1 cellular context compared by ENCODE assay signal in genomic region chr17:48068491-48068961, GRCh38.
TF ChIP-seq lines count a peak whose summit lies in the region.

No MANE protein-coding gene starts in this region.

TF ChIP-seq in HepG2, 621 proteins besides CTCF, POLR2A, EP300 and RAD21 (continues in another document):
- TF ChIP-seq HNF4G (IDR thresholded peaks at IDR 0.05; ENCODE audit: borderline replicate concordance, low read depth, low read length), result 0 out of 2 replicates have a peak, but pooled peaks have one; percentile 9
- no peak for TF ChIP-seq HNF4G (CRISPR knock-in tag; IDR thresholded peaks at IDR 0.05; ENCODE audit: borderline replicate concordance, low read depth)
- TF ChIP-seq ATF6 (CRISPR knock-in tag; conservative IDR thresholded peaks at IDR 0.05), result no peak
- no peak for TF ChIP-seq FOXA1 (IDR thresholded peaks at IDR 0.05)
- TF ChIP-seq FOXA1 (CRISPR knock-in tag; IDR thresholded peaks at IDR 0.05), result no peak
- TF ChIP-seq TCF7 (IDR thresholded peaks at IDR 0.05; ENCODE audit: low read depth), result no peak
- no peak for TF ChIP-seq GRHL1 (CRISPR knock-in tag; conservative IDR thresholded peaks at IDR 0.05)
- TF ChIP-seq ZNF253 (CRISPR knock-in tag; IDR thresholded peaks at IDR 0.05; ENCODE audit: borderline replicate concordance), result no peak
- no peak for TF ChIP-seq CBFB (CRISPR knock-in tag; IDR thresholded peaks at IDR 0.05)
- no peak for TF ChIP-seq SP5 (CRISPR knock-in tag; IDR thresholded peaks at IDR 0.05; ENCODE audit: borderline replicate concordance, low read depth)
- peak; percentile 8; the same call in 1 of the 2 replicates for TF ChIP-seq PAXIP1 (CRISPR knock-in tag; conservative IDR thresholded peaks at IDR 0.05)
- TF ChIP-seq KLF16 (CRISPR knock-in tag; IDR thresholded peaks at IDR 0.05), result no peak
- TF ChIP-seq ARID4A (CRISPR knock-in tag; IDR thresholded peaks at IDR 0.05; ENCODE audit: borderline replicate concordance), result 0 out of 2 replicates have a peak, but pooled peaks have one; percentile 23
- TF ChIP-seq BATF2 (CRISPR knock-in tag; IDR thresholded peaks at IDR 0.05), result no peak
- 0 out of 2 replicates have a peak, but pooled peaks have one; percentile 23 for TF ChIP-seq POGK (CRISPR knock-in tag; conservative IDR thresholded peaks at IDR 0.05)
- peak; percentile 18; the same call in 1 of the 2 replicates for TF ChIP-seq SMC3 (IDR thresholded peaks at IDR 0.05; ENCODE audit: low read length)
- TF ChIP-seq HDAC6 (IDR thresholded peaks at IDR 0.05; ENCODE audit: low read depth, low read length), result no peak
- TF ChIP-seq ZNF556 (CRISPR knock-in tag; IDR thresholded peaks at IDR 0.05; ENCODE audit: borderline replicate concordance), result no peak
- TF ChIP-seq ZNF432 (CRISPR knock-in tag; IDR thresholded peaks at IDR 0.05; ENCODE audit: borderline replicate concordance), result no peak
- TF ChIP-seq HMGXB4 (CRISPR knock-in tag; IDR thresholded peaks at IDR 0.05; ENCODE audit: borderline replicate concordance in 1 of 2, low read depth in 1 of 2), result no peak
- TF ChIP-seq MXD4 (CRISPR knock-in tag; IDR thresholded peaks at IDR 0.05), result no peak
- TF ChIP-seq MIXL1 (CRISPR knock-in tag; IDR thresholded peaks at IDR 0.05), result peak; percentile 64; the same call in 1 of the 2 replicates
- TF ChIP-seq CREB3 (CRISPR knock-in tag; IDR thresholded peaks at IDR 0.05), result no peak
- no peak for TF ChIP-seq MLXIP (CRISPR knock-in tag; IDR thresholded peaks at IDR 0.05; ENCODE audit: borderline replicate concordance)
- no peak for TF ChIP-seq ZNF766 (CRISPR knock-in tag; IDR thresholded peaks at IDR 0.05; ENCODE audit: borderline replicate concordance)
- no peak for TF ChIP-seq ZSCAN25 (CRISPR knock-in tag; IDR thresholded peaks at IDR 0.05)
- no peak for TF ChIP-seq SMAD9 (CRISPR knock-in tag; IDR thresholded peaks at IDR 0.05)
- TF ChIP-seq SNRNP70 (IDR thresholded peaks at IDR 0.05; ENCODE audit: low read depth, low read length), result no peak
- no peak for TF ChIP-seq ZNF644 (CRISPR knock-in tag; IDR thresholded peaks at IDR 0.05; ENCODE audit: low read depth)
- no peak for TF ChIP-seq HNRNPLL (IDR thresholded peaks at IDR 0.05; ENCODE audit: low read depth, low read length, poor library complexity, severe bottlenecking)
- no peak for TF ChIP-seq RFXAP (CRISPR knock-in tag; IDR thresholded peaks at IDR 0.05; ENCODE audit: borderline replicate concordance)
- TF ChIP-seq IKZF1 (IDR thresholded peaks at IDR 0.05), result no peak
- no peak for TF ChIP-seq ZNF879 (CRISPR knock-in tag; IDR thresholded peaks at IDR 0.05)
- TF ChIP-seq ZBTB38 (CRISPR knock-in tag; IDR thresholded peaks at IDR 0.05), result 0 out of 2 replicates have a peak, but pooled peaks have one; percentile 16
- no peak for TF ChIP-seq ZMYM2 (CRISPR knock-in tag; IDR thresholded peaks at IDR 0.05)
- TF ChIP-seq EHMT2 (IDR thresholded peaks at IDR 0.05; ENCODE audit: borderline replicate concordance, low read depth, low read length), result no peak
- TF ChIP-seq ZFX (CRISPR knock-in tag; IDR thresholded peaks at IDR 0.05; ENCODE audit: low read depth), result 0 out of 2 replicates have a peak, but pooled peaks have one; percentile 18
- no peak for TF ChIP-seq ZFP91 (CRISPR knock-in tag; IDR thresholded peaks at IDR 0.05; ENCODE audit: borderline replicate concordance)
